Comparison of ENCODE assay signal across 10 cellular contexts in genomic region chr15:66085128-66085527, GRCh38.
DNase-seq lines count a peak whose midpoint lies in the region; FAIRE-seq and TF ChIP-seq lines count a peak whose summit lies in the region.
"Had no signal": no experiment of that assay in that cellular context is flagged by ENCODE, and none has a peak within 500 bp of the region (broad histone marks: within the 10 kb centered on the region; RNA-seq: fewer than 3 reads in every experiment).

No MANE protein-coding gene starts in this region.

- no peak overlapping the region for H3K18ac ChIP-seq in H1 (ENCODE audit: extremely low read depth, low read length)

- H4K8ac ChIP-seq in H1 (ENCODE audit: extremely low read depth, insufficient read depth, low read length) = no peak overlapping the region

- H3K79me1 ChIP-seq in H1 (ENCODE audit: low read depth, low read length) = no peaks in the 10 kb centered on the region

- no peak overlapping the region for H2BK5ac ChIP-seq in H1 (ENCODE audit: low read depth, low read length)

- no peak overlapping the region for H3K9ac ChIP-seq in H1 (replicated peaks in 1 of 4; ENCODE audit: extremely low read depth in 1 of 4, low read depth in 3 of 4, low read length in 3 of 4)

- H3K9me2 ChIP-seq in OCI-LY7 (ENCODE audit: insufficient read depth, low read length) = no peaks in the 10 kb centered on the region

- H3K4ac ChIP-seq in H1 (replicated peaks; ENCODE audit: insufficient read length, low read depth, low read length) = no peak overlapping the region

- no TSS peak for BruUV-seq in OCI-LY7 (replicated peaks; lab: Mats Ljungman, UMichigan)

- H3K36me3 ChIP-seq in OCI-LY7 (ENCODE audit: insufficient read depth, low read length) (no peaks in the 10 kb centered on the region), H1 (ENCODE audit: control insufficient read depth in 2 of 4, insufficient read depth in 4 of 4, low read length in 3 of 4) (no peaks in the 10 kb centered on the region)

- H3K4me2 ChIP-seq in OCI-LY7 (ENCODE audit: low read length) (no peak overlapping the region), H1 (ENCODE audit: insufficient read depth in 1 of 2, low read depth in 2 of 2, low read length in 2 of 2) (no peak overlapping the region)

- no peak overlapping the region for H2AFZ ChIP-seq in OCI-LY7 (ENCODE audit: low read length)
- H2AFZ ChIP-seq in H1 (ENCODE audit: low read length) = no peak overlapping the region

- no peaks in the 10 kb centered on the region for H3K9me3 ChIP-seq in OCI-LY7 (ENCODE audit: low read length)
- H3K9me3 ChIP-seq in H1 (ENCODE audit: insufficient read depth in 2 of 2, low read depth in 1 of 2, low read length in 1 of 2) = peaks cover 5 to 6% of the 10 kb centered on the region in 2 experiments

- no peak overlapping the region for H3K27ac ChIP-seq in OCI-LY7 (ENCODE audit: low read depth, low read length, poor library complexity, severe bottlenecking)
- no peak overlapping the region for H3K27ac ChIP-seq in H1 (ENCODE audit: low read depth, low read length)

- no peaks in the 10 kb centered on the region for H3K27me3 ChIP-seq in H1 (replicated peaks in 1 of 4; ENCODE audit: control insufficient read depth in 3 of 4, extremely low read depth in 1 of 4, insufficient read depth in 3 of 4, low read length in 3 of 4)

- intact Hi-C loops in OCI-LY7 (cut with micrococcal nuclease; ENCODE audit: unreplicated experiment) = no loop called here

- no peak overlapping the region for H3K23ac ChIP-seq in H1 (ENCODE audit: insufficient read length)

- CTCF ChIA-PET in OCI-LY7 (lab: Charles Lee; ENCODE audit: unreplicated experiment) = no interaction called here
- CTCF ChIA-PET in H1 (lab: Charles Lee; ENCODE audit: partially characterized antibody) = interaction anchor here (0.6 to 3.3 kb wide), 36 partner anchors 9 to 169 kb away, joined by 3 to 27 read pairs (median 4); no protein-coding TSS in a partner anchor

- H3K4me3 ChIP-seq in OCI-LY7 (ENCODE audit: low read depth, low read length, poor library complexity, severe bottlenecking) (no peak overlapping the region), H1 (ENCODE audit: extremely low read depth in 1 of 4, insufficient read depth in 2 of 4, low read depth in 3 of 4, low read length in 4 of 4) (no peak overlapping the region)

- no peak overlapping the region for H2BK12ac ChIP-seq in H1 (ENCODE audit: low read depth, low read length)

- TF ChIP-seq CTCF in GM12873 (IDR thresholded peaks at IDR 0.05; ENCODE audit: insufficient read depth, low read depth, low read length, missing control alignments) (peak; percentile 45), OCI-LY7 (conservative IDR thresholded peaks at IDR 0.05; ENCODE audit: low read length) (peak; percentile 73), H1 (IDR thresholded peaks at IDR 0.05; ENCODE audit: control extremely low read depth in 1 of 3, insufficient read depth in 1 of 3, low read depth in 1 of 3, low read length in 3 of 3) (peak; percentile 15 to 66 (median 56))

- H3K56ac ChIP-seq in H1 (replicated peaks; ENCODE audit: insufficient read length, low read depth, low read length) = no peak overlapping the region

- TF ChIP-seq RAD21 in H1 (IDR thresholded peaks at IDR 0.05 in 1 of 2, conservative IDR thresholded peaks at IDR 0.05 in 1 of 2; ENCODE audit: low read depth in 2 of 2, low read length in 2 of 2) = peak; percentile 37 to 56

- no peak overlapping the region for H2BK20ac ChIP-seq in H1 (ENCODE audit: low read length)

- H3K14ac ChIP-seq in H1 (ENCODE audit: insufficient read length) = no peak overlapping the region

- WGBS in H1 (ENCODE audit: extremely low coverage in 1 of 2, insufficient coverage in 1 of 2, insufficient read length in 1 of 2, insufficient replicate concordance in 2 of 2, low coverage in 1 of 2, low lambda C conversion rate in 2 of 2, missing lambda C conversion rate in 1 of 2), 2 experiments = 72% methylated on average over 6 of the region's 6 CpGs; no CpG with 5 or more reads in 1 of the 2 experiments

- H2BK120ac ChIP-seq in H1 (replicated peaks; ENCODE audit: low read depth, low read length) = no peak overlapping the region

- TF ChIP-seq EP300 in H1 (IDR thresholded peaks at IDR 0.05; ENCODE audit: borderline replicate concordance in 1 of 2, low read depth in 2 of 2, low read length in 2 of 2) = no peak

- no peak overlapping the region for H4K91ac ChIP-seq in H1 (replicated peaks; ENCODE audit: insufficient read length, low read length)

- TF ChIP-seq POLR2A in H1 (IDR thresholded peaks at IDR 0.05; ENCODE audit: control extremely low read depth in 1 of 2, low read depth in 2 of 2, low read length in 2 of 2) = no peak

- no peaks in the 10 kb centered on the region for H3K79me2 ChIP-seq in OCI-LY7 (ENCODE audit: insufficient read depth, low read depth, low read length)
- no peaks in the 10 kb centered on the region for H3K79me2 ChIP-seq in H1 (ENCODE audit: control insufficient read depth in 1 of 2, insufficient read depth in 2 of 2, low read length in 2 of 2)

- no peaks in the 10 kb centered on the region for H3K23me2 ChIP-seq in H1 (ENCODE audit: low read depth, low read length)

- POLR2A ChIA-PET in OCI-LY7 (lab: Charles Lee) = interaction anchor here (1.3 kb wide), 1 partner anchor 83 kb away, joined by 3 read pairs; no protein-coding TSS in a partner anchor
- POLR2A ChIA-PET in H1 (lab: Charles Lee; ENCODE audit: partially characterized antibody) = no interaction called here

- H4K5ac ChIP-seq in H1 (ENCODE audit: insufficient read length, low read depth, low read length) = no peak overlapping the region

- no peak overlapping the region for H2BK15ac ChIP-seq in H1 (ENCODE audit: low read length)

- DNase-seq in COLO668 (lab: John Stamatoyannopoulos, UW; ENCODE audit: unreplicated experiment) (peak; percentile 26), OCI-LY7 (ENCODE audit: low spot score) (peak; percentile 48), H1 (ENCODE audit: low read depth in 1 of 2, low spot score in 2 of 2) (peak in 1 of 2 experiments; percentile 79), NCI-H345 (lab: John Stamatoyannopoulos, UW) (no peak), NCI-H2081 treated with DMSO at 0.1 percent for 48 hours (lab: John Stamatoyannopoulos, UW) (no peak), RKO (ENCODE audit: low spot score) (no peak)
- no peak for DNase-seq in stimulated activated naive CD4-positive, alpha-beta T cell (lab: John Stamatoyannopoulos, UW)
- DNase-seq: COR-L47, NCI-H1694 had no signal

- H2AK5ac ChIP-seq in H1 (ENCODE audit: low read depth, low read length) = no peak overlapping the region

- no peak for FAIRE-seq in H1 (lab: Jason Lieb, UNC)

- no peaks in the 10 kb centered on the region for H4K20me1 ChIP-seq in OCI-LY7 (ENCODE audit: insufficient read depth, low read length)
- no peaks in the 10 kb centered on the region for H4K20me1 ChIP-seq in H1 (replicated peaks in 1 of 2; ENCODE audit: control insufficient read depth in 1 of 2, insufficient read depth in 2 of 2, low read length in 2 of 2)

- H3K4me1 ChIP-seq in OCI-LY7 (ENCODE audit: insufficient read depth, low read length, poor library complexity, severe bottlenecking) (no peaks in the 10 kb centered on the region), H1 (replicated peaks in 1 of 4; ENCODE audit: control insufficient read depth in 3 of 4, insufficient read depth in 4 of 4, low read length in 3 of 4) (peaks cover 0 to 3% (median 1%) of the 10 kb centered on the region in 4 experiments; a peak in 3 of 7 replicates)

TF ChIP-seq in H1, 55 proteins besides CTCF, POLR2A, EP300 and RAD21:
- TF ChIP-seq JUND (IDR thresholded peaks at IDR 0.05; ENCODE audit: low read length) (no peak), RBBP5 (IDR thresholded peaks at IDR 0.05; ENCODE audit: borderline replicate concordance, low read depth, low read length) (no peak), CHD2 (IDR thresholded peaks at IDR 0.05; ENCODE audit: low read length) (no peak), SRF (IDR thresholded peaks at IDR 0.05; ENCODE audit: low read depth, low read length) (no peak), SIRT6 (IDR thresholded peaks at IDR 0.05; ENCODE audit: low read length) (no peak), BACH1 (IDR thresholded peaks at IDR 0.05; ENCODE audit: low read length) (no peak), FOSL1 (IDR thresholded peaks at IDR 0.05; ENCODE audit: insufficient read depth, low read depth, low read length) (no peak), CTBP2 (IDR thresholded peaks at IDR 0.05; ENCODE audit: borderline replicate concordance, insufficient read depth, insufficient read length, low read length) (no peak), HDAC2 (IDR thresholded peaks at IDR 0.05; ENCODE audit: borderline replicate concordance in 1 of 2, low read depth in 2 of 2, low read length in 2 of 2) (no peak), POU5F1 (IDR thresholded peaks at IDR 0.05; ENCODE audit: low read depth, low read length) (no peak), NANOG (IDR thresholded peaks at IDR 0.05; ENCODE audit: insufficient read depth, low read depth, low read length, poor library complexity, severe bottlenecking) (no peak), RFX5 (IDR thresholded peaks at IDR 0.05; ENCODE audit: borderline replicate concordance, low read depth, low read length) (no peak), TAF1 (IDR thresholded peaks at IDR 0.05; ENCODE audit: low read depth, low read length) (no peak), EZH2 (IDR thresholded peaks at IDR 0.05; ENCODE audit: low read depth, low read length, severe bottlenecking) (no peak), ATF2 (IDR thresholded peaks at IDR 0.05; ENCODE audit: low read length) (no peak), RNF2 (IDR thresholded peaks at IDR 0.05; ENCODE audit: borderline replicate concordance, low read depth, low read length, missing control alignments, poor library complexity, severe bottlenecking) (no peak), CBX5 (IDR thresholded peaks at IDR 0.05; ENCODE audit: low read depth, low read length) (no peak), HDAC6 (IDR thresholded peaks at IDR 0.05; ENCODE audit: low read depth, low read length) (no peak)
TF ChIP-seq in H1: peak in this region for 0.

Comparison
In these comparisons a context has a peak if more than half of its experiments do, and no peak if none do; other contexts are left out.
1. DNase-seq: peak in COLO668 (single experiment) and OCI-LY7 (single experiment); none in NCI-H345 (single experiment), NCI-H2081 treated with DMSO at 0.1 percent for 48 hours (single experiment), stimulated activated naive CD4-positive, alpha-beta T cell (0 of 6) and RKO (single experiment).
2. Peak in every context shown above with its lines, with median percentiles within 50 percentile points of each other: CTCF ChIP-seq.